In the genomic region with DNA sequence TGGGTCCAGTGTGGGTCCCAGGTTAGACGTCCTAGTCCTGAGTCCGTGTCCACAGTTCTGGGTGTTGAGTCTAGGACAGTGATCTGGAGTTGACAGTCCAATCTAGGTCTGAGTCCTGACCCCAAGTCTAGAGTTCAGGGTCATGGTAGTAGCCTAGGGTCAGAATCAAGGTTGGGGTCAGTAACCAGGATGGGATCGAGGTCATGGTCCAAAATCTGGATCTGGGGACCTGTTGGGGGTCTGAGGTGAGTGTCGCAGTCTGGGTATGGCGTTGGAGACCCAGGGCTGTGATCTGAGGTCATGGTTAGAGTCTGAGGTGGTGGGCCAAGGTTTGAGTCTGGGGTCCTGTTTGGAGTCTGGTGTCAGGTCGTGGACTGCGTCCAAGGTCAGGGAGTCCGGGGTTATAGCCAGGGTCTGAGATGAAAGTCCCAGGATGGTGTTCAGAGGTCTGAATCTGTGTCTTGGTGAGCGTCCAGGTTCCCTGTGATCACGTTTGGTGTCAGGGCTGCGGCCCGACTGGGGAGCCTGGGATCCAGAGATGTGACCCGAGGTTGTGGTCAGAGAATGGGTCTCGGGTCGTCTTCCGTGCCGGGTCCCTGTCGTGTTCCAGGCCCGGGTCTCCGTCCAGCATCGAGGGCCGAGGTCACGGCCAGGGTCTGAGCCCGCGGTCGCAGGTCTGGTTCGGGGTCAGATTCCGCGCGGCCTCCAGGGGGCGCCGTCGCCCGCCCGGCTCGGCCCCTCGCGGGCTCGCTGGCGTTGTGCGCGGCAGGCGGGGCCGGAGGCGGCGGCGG, we compare ENCODE assay signal across 8 cellular contexts. TPM values are rescaled to one million over a fixed set of nuclear protein-coding genes. Genes with fewer than 3 reads are reported as not detected.
A peak's percentile ranks its signal among the peaks of the same experiment; 100 is the strongest.
DNase-seq lines count a peak whose midpoint lies in the region; ATAC-seq and TF ChIP-seq lines count a peak whose summit lies in the region.

No MANE protein-coding gene starts in this region.

- POLR2A ChIA-PET in GM10248 (lab: Yijun Ruan, JAX), result interaction anchor here (0.6 to 0.7 kb wide), 2 partner anchors 24 to 629 kb away, joined by 4 read pairs; no protein-coding TSS in a partner anchor

- CTCF ChIA-PET in GM10248 (lab: Yijun Ruan, JAX), result interaction anchor here (0.9 to 6.3 kb wide), 17 partner anchors 10 to 117 kb away, joined by 3 to 124 read pairs (median 6); partner anchors contain the start of genes ANKRD13D and POLD4

- H3K36me3 ChIP-seq in esophagus (ENCODE audit: control insufficient read depth in 2 of 2, insufficient read depth in 2 of 2, low read length in 1 of 2) (peaks cover 0 to 19% of the 10 kb centered on the region in 2 donors), stomach smooth muscle (ENCODE audit: control insufficient read depth in 2 of 2, insufficient read depth in 2 of 2, low read length in 2 of 2) (peaks cover 0 to 2% of the 10 kb centered on the region in 2 donors)

- ATAC-seq in HG02885 (IDR thresholded peaks at IDR 0.05; ENCODE audit: poor library complexity, unreplicated experiment) (peak; percentile 55), GM21576 (IDR thresholded peaks at IDR 0.05; ENCODE audit: unreplicated experiment) (no peak)

- H3K9ac ChIP-seq in stomach smooth muscle (ENCODE audit: low read length in 2 of 2), result peak overlapping the region; percentile 69 to 74

- H3K4me1 ChIP-seq in esophagus (ENCODE audit: control insufficient read depth in 2 of 2, insufficient read depth in 2 of 2, low read length in 1 of 2) (peaks cover 27 to 56% of the 10 kb centered on the region in 2 donors), stomach smooth muscle (ENCODE audit: control insufficient read depth, insufficient read depth, low read length) (peaks cover 66% of the 10 kb centered on the region)

- DNase-seq in GM10248 (ENCODE audit: extremely low spot score) (peak; percentile 89), NOMO-1 (lab: John Stamatoyannopoulos, UW; ENCODE audit: unreplicated experiment in 2 of 2) (peak; percentile 50 to 75), activated T-cell treated with anti-CD3 and anti-CD28 coated beads for 4 hours (peak; percentile 66), myocyte (ENCODE audit: low read depth) (peak; percentile 64)

- H3K4me3 ChIP-seq in esophagus (ENCODE audit: low read depth in 1 of 2, low read length in 2 of 2), result peak overlapping the region in 1 of 2 donors; percentile 61
- peak overlapping the region; percentile 55 to 67 for H3K4me3 ChIP-seq in stomach smooth muscle (ENCODE audit: low read length in 2 of 2)

- no peaks in the 10 kb centered on the region for H3K9me3 ChIP-seq in esophagus (ENCODE audit: control insufficient read depth in 2 of 2, insufficient read depth in 1 of 2, low read depth in 1 of 2, low read length in 1 of 2)
- H3K9me3 ChIP-seq in stomach smooth muscle (ENCODE audit: control insufficient read depth in 2 of 2, low read length in 2 of 2), result no peaks in the 10 kb centered on the region

- peak; percentile 93 for TF ChIP-seq CTCF in GM10248 (IDR thresholded peaks at IDR 0.05; ENCODE audit: control extremely low read depth, extremely low read depth, low read depth, missing control alignments)

- H3K27me3 ChIP-seq in esophagus (ENCODE audit: control insufficient read depth in 1 of 2, insufficient read depth in 2 of 2, low read length in 2 of 2) (no peaks in the 10 kb centered on the region), stomach smooth muscle (ENCODE audit: control insufficient read depth in 1 of 2, insufficient read depth in 2 of 2, low read length in 2 of 2) (no peaks in the 10 kb centered on the region)

- 12 to 19% methylated on average over 31 to 47 of the region's 47 CpGs for WGBS in esophagus, 2 donors

- H3K27ac ChIP-seq in esophagus (ENCODE audit: low read depth in 2 of 2, low read length in 1 of 2) (peak overlapping the region; percentile 88 to 90), stomach smooth muscle (ENCODE audit: low read length) (peak overlapping the region; percentile 73)

RNA-seq across cellular contexts. Expression of gene GRK2, which starts 0.4 kb away (rescaled TPM):
- 10 to 100 TPM; 62.4 to 74.2 TPM for polyA plus RNA-seq in esophagus
- total RNA-seq in myocyte, result 101 TPM in 2 replicates
- polyA plus RNA-seq in myocyte (2012), result 56.3 TPM

RNA-seq across cellular contexts. Expression of gene ANKRD13D, which starts 23.3 kb away (rescaled TPM):
- 10 to 100 TPM; 36.8 to 87.3 TPM for polyA plus RNA-seq in esophagus
- total RNA-seq in myocyte, result 18.6 and 24.5 TPM in 2 replicates
- 34.4 TPM for polyA plus RNA-seq in myocyte (2012)

RNA-seq across cellular contexts. Expression of gene SSH3, which starts 37.5 kb away (rescaled TPM):
- 10 to 100 TPM; 38.6 to 55.6 TPM for polyA plus RNA-seq in esophagus
- total RNA-seq in myocyte, result 17.7 and 18.3 TPM in 2 replicates
- polyA plus RNA-seq in myocyte (2012), result 18.2 TPM
